In genomic region chr6:107820571-107821261, GRCh38 we compare ENCODE assay signal across 8 cellular contexts. TPM values are rescaled to one million over a fixed set of nuclear protein-coding genes. Genes with fewer than 3 reads are reported as not detected.
DNase-seq lines count a peak whose midpoint lies in the region; ATAC-seq and TF ChIP-seq lines count a peak whose summit lies in the region.

No MANE protein-coding gene starts in this region.

- peaks cover 51 to 55% of the 10 kb centered on the region in 2 experiments for H3K4me1 ChIP-seq in neutrophil (ENCODE audit: control insufficient read depth in 1 of 2, insufficient read depth in 1 of 2, low read depth in 1 of 2, low read length in 1 of 2)

- H3K27me3 ChIP-seq in neutrophil = peaks cover 6% of the 10 kb centered on the region

- ATAC-seq in esophagus mucosa = peak; percentile 34
- ATAC-seq in HG02884 (IDR thresholded peaks at IDR 0.05; ENCODE audit: unreplicated experiment) = no peak
- no peak for ATAC-seq in GM21723 (IDR thresholded peaks at IDR 0.05; ENCODE audit: unreplicated experiment)
- ATAC-seq in GM21423 (IDR thresholded peaks at IDR 0.05; ENCODE audit: unreplicated experiment) = no peak

- DNase-seq in MV-4-11 (lab: John Stamatoyannopoulos, UW) = peak; percentile 10
- peak; percentile 21 to 24 for DNase-seq in activated CD4-positive, alpha-beta T cell treated with anti-CD3 and anti-CD28 coated beads, Interleukin-2, amount 50 U/mL, for 4 hours

- H3K4me3 ChIP-seq in neutrophil (ENCODE audit: low read depth in 1 of 2, low read length in 1 of 2) = peak overlapping the region; percentile 35 to 63

- H3K9me3 ChIP-seq in neutrophil = no peaks in the 10 kb centered on the region

- H3K36me3 ChIP-seq in neutrophil = no peaks in the 10 kb centered on the region

- H3K27ac ChIP-seq in 22Rv1 = peak overlapping the region; percentile 62
- H3K27ac ChIP-seq in neutrophil = peak overlapping the region; percentile 92

- TF ChIP-seq CTCF in 22Rv1 (IDR thresholded peaks at IDR 0.05) (no peak), neutrophil (IDR thresholded peaks at IDR 0.05) (no peak)

RNA-seq across cellular contexts. Expression of gene SCML4, which starts 3.4 kb away (rescaled TPM):
- total RNA-seq in esophagus mucosa = 0.72 TPM
